Comparison of ENCODE assay signal across 13 cellular contexts in genomic region chr12:87266305-87266704, GRCh38.
DNase-seq lines count a peak whose midpoint lies in the region; ATAC-seq and TF ChIP-seq lines count a peak whose summit lies in the region.
"Had no signal": no experiment of that assay in that cellular context is flagged by ENCODE, and none has a peak within 500 bp of the region (broad histone marks: within the 10 kb centered on the region; RNA-seq: fewer than 3 reads in every experiment).

No MANE protein-coding gene starts in this region.

- no peaks in the 10 kb centered on the region for H3K27me3 ChIP-seq in WERI-Rb-1 (ENCODE audit: insufficient read depth, low read depth, severe bottlenecking)
- H3K27me3 ChIP-seq: BLaER1 treated with 17β-estradiol and CSF1 and Interleukin-3, amounts not matched to agents 10 nM and 100 nM; esophagus squamous epithelium had no signal

- H3K36me3 ChIP-seq in WERI-Rb-1: no peaks in the 10 kb centered on the region
- H3K36me3 ChIP-seq: BLaER1 treated with 17β-estradiol and CSF1 and Interleukin-3, amounts not matched to agents 10 nM and 100 nM; esophagus squamous epithelium had no signal

- peak; percentile 18; the same call in 1 of the 2 replicates for TF ChIP-seq CTCF in WERI-Rb-1 (IDR thresholded peaks at IDR 0.05; ENCODE audit: low read depth, low read length)

- no peaks in the 10 kb centered on the region for H3K9me3 ChIP-seq in WERI-Rb-1 (ENCODE audit: severe bottlenecking)
- H3K9me3 ChIP-seq: esophagus squamous epithelium had no signal

- ATAC-seq in HG03432 (IDR thresholded peaks at IDR 0.05; ENCODE audit: unreplicated experiment) (peak; percentile 51), left lobe of liver (peak; percentile 86), HG03439 (IDR thresholded peaks at IDR 0.05; ENCODE audit: unreplicated experiment) (no peak), HG03095 (IDR thresholded peaks at IDR 0.05; ENCODE audit: unreplicated experiment) (no peak)

- no peak overlapping the region for H3K4me3 ChIP-seq in WERI-Rb-1 (ENCODE audit: low read depth, low read length)
- H3K4me3 ChIP-seq: BLaER1 treated with 17β-estradiol and CSF1 and Interleukin-3, amounts not matched to agents 10 nM and 100 nM; esophagus squamous epithelium had no signal

- no peak overlapping the region for H3K27ac ChIP-seq in WERI-Rb-1
- H3K27ac ChIP-seq: BLaER1 treated with 17β-estradiol and CSF1 and Interleukin-3, amounts not matched to agents 10 nM and 100 nM; esophagus squamous epithelium had no signal

- peak; percentile 2 for DNase-seq in Daoy (ENCODE audit: low read depth)
- DNase-seq in WERI-Rb-1: no peak
- no peak for DNase-seq in left lobe of liver (ENCODE audit: low spot score)
- DNase-seq in hippocampal formation (lab: John Stamatoyannopoulos, UW): no peak
- DNase-seq in NCI-H128 (lab: John Stamatoyannopoulos, UW; ENCODE audit: unreplicated experiment): no peak
- DNase-seq: activated naive CD4-positive, alpha-beta T cell treated with anti-CD3 and anti-CD28 coated beads, Interleukin-2, amount 50 U/mL, for 16 hours; esophagus squamous epithelium; NCI-H146; T-helper 9 cell had no signal

Comparison
In these comparisons a context has a peak if more than half of its experiments do, and no peak if none do; other contexts are left out.
1. ATAC-seq: peak in HG03432 (single experiment) and left lobe of liver (single experiment); none in HG03439 (single experiment) and HG03095 (single experiment).